ENCODE assay signal across 8 cellular contexts in genomic region chr19:17830567-17831418, GRCh38. TPM values are rescaled to one million over a fixed set of nuclear protein-coding genes. Genes with fewer than 3 reads are reported as not detected.
A peak's percentile ranks its signal among the peaks of the same experiment; 100 is the strongest.
DNase-seq lines count a peak whose midpoint lies in the region; ATAC-seq and TF ChIP-seq lines count a peak whose summit lies in the region.

No MANE protein-coding gene starts in this region.

- H3K4me1 ChIP-seq in heart right ventricle = peaks cover 0 to 5% (median 0%) of the 10 kb centered on the region in 9 donors

- peak; percentile 45 to 46 for ATAC-seq in activated CD4-positive, CD25-positive, alpha-beta regulatory T cell treated with anti-CD3 and anti-CD28 coated beads, Interleukin-2, amount 50 U/mL, for 24 hours
- peak; percentile 34 to 84 (median 70) for ATAC-seq in heart right ventricle
- no peak for ATAC-seq in GM18519 (IDR thresholded peaks at IDR 0.05; ENCODE audit: low FRiP score, unreplicated experiment)

- H3K4me3 ChIP-seq in heart right ventricle = peak overlapping the region in 5 of 10 donors; percentile 5 to 18 (median 12)

- intact Hi-C loops in heart right ventricle (cut with DNase I) = no loop called here

- no peaks in the 10 kb centered on the region for H3K9me3 ChIP-seq in heart right ventricle

- peaks cover 0 to 82% (median 0%) of the 10 kb centered on the region in 9 donors for H3K36me3 ChIP-seq in heart right ventricle

- peaks cover 0 to 43% (median 22%) of the 10 kb centered on the region in 7 donors for H3K27me3 ChIP-seq in heart right ventricle

- no peak for TF ChIP-seq CTCF in heart right ventricle (IDR thresholded peaks at IDR 0.05)

- no peak for DNase-seq in activated CD4-positive, CD25-positive, alpha-beta regulatory T cell (lab: John Stamatoyannopoulos, UW)
- DNase-seq in NCI-H69 (lab: John Stamatoyannopoulos, UW) (peak; percentile 93), heart right ventricle (peak; percentile 39 to 57), pons (ENCODE audit: low spot score) (peak; percentile 10), SKM-1 (lab: John Stamatoyannopoulos, UW; ENCODE audit: unreplicated experiment) (no peak)
- peak; percentile 48 for DNase-seq in activated naive CD4-positive, alpha-beta T cell treated with anti-CD3 and anti-CD28 coated beads, Interleukin-2, amount 50 U/mL, for 16 hours

- 11 to 29% methylated on average over 49 to 50 of the region's 50 CpGs for WGBS in heart right ventricle, 2 donors

- no peak overlapping the region for H3K27ac ChIP-seq in heart right ventricle

RNA-seq across cellular contexts. Expression of gene INSL3, which starts 9.5 kb away (rescaled TPM):
- not detected for total RNA-seq in heart right ventricle
- under 1 TPM in 1 of 2 donors, not detected in 1; 0.04 TPM for polyA plus RNA-seq in heart right ventricle

RNA-seq across cellular contexts. Expression of gene JAK3, which starts 17.0 kb away (rescaled TPM):
- total RNA-seq in heart right ventricle = 10 to 100 TPM in 1 of 10 donors, 1 to 10 TPM in 7, under 1 TPM in 2; 0.59 to 16.9 (median 1.6) TPM
- polyA plus RNA-seq in heart right ventricle = 1 to 10 TPM in 1 of 2 donors, under 1 TPM in 1; 0.88 to 3.7 TPM

RNA-seq across cellular contexts. Expression of gene RPL18A, which starts 28.9 kb away (rescaled TPM):
- 1,000 to 10,000 TPM in 1 of 10 donors, 100 to 1,000 TPM in 9; 623 to 1,142 (median 682) TPM for total RNA-seq in heart right ventricle
- 1,000 to 10,000 TPM in 1 of 2 donors, 100 to 1,000 TPM in 1; 685 to 2,570 TPM for polyA plus RNA-seq in heart right ventricle

RNA-seq across cellular contexts. Expression of gene B3GNT3, which starts 35.9 kb away (rescaled TPM):
- total RNA-seq in heart right ventricle = not detected
- not detected for polyA plus RNA-seq in heart right ventricle

RNA-seq across cellular contexts. Expression of gene SLC5A5, which starts 41.0 kb away (rescaled TPM):
- under 1 TPM in 1 of 10 donors, not detected in 9; 0.16 TPM for total RNA-seq in heart right ventricle
- not detected for polyA plus RNA-seq in heart right ventricle

Comparison
In these comparisons a context has a peak if more than half of its experiments do, and no peak if none do; other contexts are left out.
1. DNase-seq: peak in NCI-H69 (single experiment), activated naive CD4-positive, alpha-beta T cell treated with anti-CD3 and anti-CD28 coated beads, Interleukin-2, amount 50 U/mL, for 16 hours (single experiment), heart right ventricle (2 of 2) and pons (single experiment); none in activated CD4-positive, CD25-positive, alpha-beta regulatory T cell (0 of 4) and SKM-1 (single experiment).